ENCODE assay signal across 10 cellular contexts in the genomic region with DNA sequence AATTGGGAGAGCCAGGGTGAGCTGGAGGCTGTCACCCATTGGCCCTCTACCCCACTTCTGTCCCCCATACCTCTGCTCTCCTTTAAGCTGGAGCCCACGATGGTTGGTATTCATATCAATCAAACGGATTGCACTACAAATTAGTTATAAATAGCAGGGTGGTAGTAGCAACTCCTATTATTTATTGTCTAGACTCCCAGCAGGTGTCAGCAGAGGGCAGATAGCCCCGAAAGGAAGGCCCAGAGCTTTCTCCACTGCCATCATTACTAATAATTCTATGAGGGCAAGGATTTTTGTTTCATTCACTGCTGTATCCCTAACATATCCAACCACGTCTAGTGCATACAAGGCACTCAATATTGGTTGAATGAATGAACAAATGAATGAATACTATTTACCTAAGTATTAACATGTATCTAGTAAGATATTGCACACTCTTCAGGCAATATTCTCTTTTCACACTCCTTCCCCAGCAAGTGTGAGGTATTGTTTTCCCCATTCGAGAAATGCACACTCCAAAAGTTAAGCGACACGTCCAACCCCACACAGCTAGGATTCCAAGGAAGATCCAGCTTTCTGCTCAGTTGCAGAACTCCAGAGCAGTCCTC. TPM values are rescaled to one million over a fixed set of nuclear protein-coding genes. Genes with fewer than 3 reads are reported as not detected.
DNase-seq lines count a peak whose midpoint lies in the region; ATAC-seq, FAIRE-seq and TF ChIP-seq lines count a peak whose summit lies in the region.
"Had no signal": no experiment of that assay in that cellular context is flagged by ENCODE, and none has a peak within 500 bp of the region (broad histone marks: within the 10 kb centered on the region; RNA-seq: fewer than 3 reads in every experiment).

No MANE protein-coding gene starts in this region.

- no peak overlapping the region for H3K27ac Mint-ChIP-seq in activated CD4-positive, alpha-beta T cell treated with anti-CD3 and anti-CD28 coated beads, Interleukin-2, amount 10 ng/mL, durations not matched to agents 7 days and 5 days
- H3K27ac Mint-ChIP-seq: memory B cell had no signal

- TF ChIP-seq CTCF in DND-41 (IDR thresholded peaks at IDR 0.05; ENCODE audit: borderline replicate concordance, extremely low read depth, low read length, poor library complexity, severe bottlenecking) (peak; percentile 64), heart right ventricle (IDR thresholded peaks at IDR 0.05) (peak; percentile 19 to 70 (median 58)), thyroid gland (IDR thresholded peaks at IDR 0.05) (peak in 5 of 6 experiments; percentile 16 to 86 (median 76))

- H3K79me2 ChIP-seq in DND-41 (ENCODE audit: insufficient read depth, low read length): no peaks in the 10 kb centered on the region

- no peaks in the 10 kb centered on the region for H3K9me3 ChIP-seq in DND-41 (ENCODE audit: insufficient read depth, low read length, severe bottlenecking)
- no peaks in the 10 kb centered on the region for H3K9me3 ChIP-seq in heart right ventricle
- H3K9me3 ChIP-seq in thyroid gland: no peaks in the 10 kb centered on the region

- H3K4me1 Mint-ChIP-seq in activated CD4-positive, alpha-beta T cell treated with anti-CD3 and anti-CD28 coated beads, Interleukin-2, amount 10 ng/mL, durations not matched to agents 7 days and 5 days: peaks cover 11% of the 10 kb centered on the region

- H3K4me3 ChIP-seq in DND-41 (ENCODE audit: low read depth in 1 of 2, low read length in 2 of 2) (no peak overlapping the region), heart right ventricle (no peak overlapping the region), thyroid gland (replicated peaks in 1 of 3) (no peak overlapping the region)

- FAIRE-seq in HTR-8/SVneo (lab: Jason Lieb, UNC): no peak

- CTCF ChIA-PET in activated CD4-positive, alpha-beta T cell treated with anti-CD3 and anti-CD28 coated beads, Interleukin-2, amount 10 ng/mL, durations not matched to agents 7 days and 5 days (lab: Charles Lee): interaction anchor here (1.0 to 1.2 kb wide), 2 partner anchors 38 to 41 kb away, joined by 3 to 4 read pairs; no protein-coding TSS in a partner anchor

- H3K4me3 Mint-ChIP-seq in activated CD4-positive, alpha-beta T cell treated with anti-CD3 and anti-CD28 coated beads, Interleukin-2, amount 10 ng/mL, durations not matched to agents 7 days and 5 days: no peak overlapping the region
- H3K4me3 Mint-ChIP-seq: memory B cell had no signal

- no peak overlapping the region for H3K4me2 ChIP-seq in DND-41 (ENCODE audit: insufficient read depth, low read length)

- peaks cover 3% of the 10 kb centered on the region; the same call in 1 of the 2 replicates for H4K20me1 ChIP-seq in DND-41 (ENCODE audit: insufficient read depth, low read length)

- no peak for TF ChIP-seq POLR2A in thyroid gland (IDR thresholded peaks at IDR 0.05)

- intact Hi-C loops in heart right ventricle (cut with DNase I) (loop anchor here in 3 of 10 donors (1.0 to 10.0 kb wide), 5 partner anchors 34 to 592 kb away; no protein-coding TSS in a partner anchor), thyroid gland (cut with DNase I) (no loop called here)

- H2AFZ ChIP-seq in DND-41 (ENCODE audit: low read depth, low read length): no peak overlapping the region

- WGBS in heart right ventricle, 2 donors: 46 to 49% methylated on average over 7 of the region's 7 CpGs
- WGBS in thyroid gland, 2 donors: 43 to 56% methylated on average over 7 of the region's 7 CpGs

- peaks cover 22% of the 10 kb centered on the region for H3K4me1 ChIP-seq in DND-41 (ENCODE audit: insufficient read depth, low read length)
- peaks cover 2 to 28% (median 8%) of the 10 kb centered on the region in 9 donors for H3K4me1 ChIP-seq in heart right ventricle
- H3K4me1 ChIP-seq in thyroid gland: peaks cover 7 to 9% of the 10 kb centered on the region in 2 donors

- no peaks in the 10 kb centered on the region for H3K36me3 ChIP-seq in DND-41 (ENCODE audit: insufficient read depth, low read length)
- H3K36me3 ChIP-seq in heart right ventricle: no peaks in the 10 kb centered on the region
- no peaks in the 10 kb centered on the region for H3K36me3 ChIP-seq in thyroid gland

- no peaks in the 10 kb centered on the region for H3K36me3 Mint-ChIP-seq in activated CD4-positive, alpha-beta T cell treated with anti-CD3 and anti-CD28 coated beads, Interleukin-2, amount 10 ng/mL, durations not matched to agents 7 days and 5 days (ENCODE audit: low read depth)

- POLR2A ChIA-PET in activated CD4-positive, alpha-beta T cell treated with anti-CD3 and anti-CD28 coated beads, Interleukin-2, amount 10 ng/mL, durations not matched to agents 7 days and 5 days (lab: Charles Lee): no interaction called here

- H3K27ac ChIP-seq in DND-41 (ENCODE audit: low read length) (no peak overlapping the region), heart right ventricle (no peak overlapping the region), thyroid gland (no peak overlapping the region)

- no peaks in the 10 kb centered on the region for H3K27me3 ChIP-seq in DND-41 (ENCODE audit: insufficient read depth, low read length, poor library complexity)
- peaks cover 0 to 10% (median 0%) of the 10 kb centered on the region in 7 donors for H3K27me3 ChIP-seq in heart right ventricle
- no peaks in the 10 kb centered on the region for H3K27me3 ChIP-seq in thyroid gland

- H3K9me3 Mint-ChIP-seq in activated CD4-positive, alpha-beta T cell treated with anti-CD3 and anti-CD28 coated beads, Interleukin-2, amount 10 ng/mL, durations not matched to agents 7 days and 5 days: no peaks in the 10 kb centered on the region
- H3K9me3 Mint-ChIP-seq: memory B cell had no signal

- H3K27me3 Mint-ChIP-seq in activated CD4-positive, alpha-beta T cell treated with anti-CD3 and anti-CD28 coated beads, Interleukin-2, amount 10 ng/mL, durations not matched to agents 7 days and 5 days: peaks cover 4% of the 10 kb centered on the region

- H3K9ac ChIP-seq in DND-41 (ENCODE audit: low read depth, low read length): no peak overlapping the region

- DNase-seq in DND-41 (peak; percentile 37), HTR-8/SVneo (ENCODE audit: insufficient read length, low spot score) (peak; percentile 65), heart right ventricle (peak in 1 of 2 donors; percentile 44), thyroid gland (peak; percentile 51 to 70), SHP77 (lab: John Stamatoyannopoulos, UW) (no peak)
- peak; percentile 45 for DNase-seq in activated CD4-positive, alpha-beta T cell treated with anti-CD3 and anti-CD28 coated beads, Interleukin-2, amount 10 ng/mL, durations not matched to agents 7 days and 5 days

- ATAC-seq in DND-41 (ENCODE audit: insufficient read depth, low read depth) (no peak), heart right ventricle (peak in 2 of 8 donors; percentile 37 to 50), GM21529 (IDR thresholded peaks at IDR 0.05; ENCODE audit: unreplicated experiment) (no peak), esophagus mucosa (no peak)

RNA-seq across cellular contexts. Expression of gene C17orf50, which starts 6.3 kb away (rescaled TPM):
- not detected for total RNA-seq in activated CD4-positive, alpha-beta T cell treated with anti-CD3 and anti-CD28 coated beads, Interleukin-2, amount 10 ng/mL, durations not matched to agents 7 days and 5 days
- total RNA-seq in heart right ventricle (not detected), thyroid gland (under 1 TPM in 1 of 4 donors, not detected in 3; 0.40 TPM), esophagus mucosa (not detected)
- polyA plus RNA-seq in heart right ventricle: not detected
- total RNA-seq: T-helper 1 cell treated with Interleukin-12 subunit alpha and Interleukin-12 subunit beta and Interleukin-4 antibody, amounts not matched to agents 30 ng/mL and 1 ng/mL, for 36 hours had no signal

RNA-seq across cellular contexts. Expression of gene GAS2L2, which starts 14.0 kb away (rescaled TPM):
- not detected for total RNA-seq in activated CD4-positive, alpha-beta T cell treated with anti-CD3 and anti-CD28 coated beads, Interleukin-2, amount 10 ng/mL, durations not matched to agents 7 days and 5 days
- under 1 TPM in 6 of 10 donors, not detected in 4; 0.09 to 0.89 (median 0.14) TPM for total RNA-seq in heart right ventricle
- under 1 TPM; 0.03 to 0.15 TPM for polyA plus RNA-seq in heart right ventricle
- total RNA-seq in thyroid gland: not detected
- total RNA-seq in esophagus mucosa: not detected
- total RNA-seq: T-helper 1 cell treated with Interleukin-12 subunit alpha and Interleukin-12 subunit beta and Interleukin-4 antibody, amounts not matched to agents 30 ng/mL and 1 ng/mL, for 36 hours had no signal

RNA-seq across cellular contexts. Expression of gene MMP28, which starts 28.4 kb away (rescaled TPM):
- total RNA-seq in activated CD4-positive, alpha-beta T cell treated with anti-CD3 and anti-CD28 coated beads, Interleukin-2, amount 10 ng/mL, durations not matched to agents 7 days and 5 days: not detected
- total RNA-seq in heart right ventricle (1 to 10 TPM; 1.4 to 3.4 (median 1.9) TPM), thyroid gland (10 to 100 TPM; 12.4 to 48.0 (median 28.6) TPM), esophagus mucosa (14.5 TPM)
- polyA plus RNA-seq in heart right ventricle: 1 to 10 TPM; 5.4 to 7.4 TPM
- total RNA-seq: T-helper 1 cell treated with Interleukin-12 subunit alpha and Interleukin-12 subunit beta and Interleukin-4 antibody, amounts not matched to agents 30 ng/mL and 1 ng/mL, for 36 hours had no signal

RNA-seq across cellular contexts. Expression of gene RASL10B, which starts 35.6 kb away (rescaled TPM):
- under 1 TPM; 0.15 to 0.37 TPM for total RNA-seq in activated CD4-positive, alpha-beta T cell treated with anti-CD3 and anti-CD28 coated beads, Interleukin-2, amount 10 ng/mL, durations not matched to agents 7 days and 5 days
- total RNA-seq in heart right ventricle (10 to 100 TPM in 9 of 10 donors, 1 to 10 TPM in 1; 9.0 to 26.2 (median 11.9) TPM), thyroid gland (10 to 100 TPM in 1 of 4 donors, 1 to 10 TPM in 2, under 1 TPM in 1; 0.94 to 14.5 (median 3.5) TPM), esophagus mucosa (0.32 TPM)
- polyA plus RNA-seq in heart right ventricle: 1 to 10 TPM; 3.9 to 6.9 TPM

RNA-seq across cellular contexts. Expression of gene TAF15, which starts 42.3 kb away (rescaled TPM):
- total RNA-seq in activated CD4-positive, alpha-beta T cell treated with anti-CD3 and anti-CD28 coated beads, Interleukin-2, amount 10 ng/mL, durations not matched to agents 7 days and 5 days: 100 to 1,000 TPM; 274 to 311 TPM
- total RNA-seq in heart right ventricle: 100 to 1,000 TPM; 102 to 158 (median 135) TPM
- 10 to 100 TPM; 56.1 to 72.2 TPM for polyA plus RNA-seq in heart right ventricle
- 10 to 100 TPM; 55.9 to 79.8 (median 65.4) TPM for total RNA-seq in thyroid gland
- total RNA-seq in esophagus mucosa: 156 TPM

Comparison
In these comparisons a context has a peak if more than half of its experiments do, and no peak if none do; other contexts are left out.
1. DNase-seq: peak in DND-41 (single experiment), HTR-8/SVneo (single experiment), activated CD4-positive, alpha-beta T cell treated with anti-CD3 and anti-CD28 coated beads, Interleukin-2, amount 10 ng/mL, durations not matched to agents 7 days and 5 days (single experiment) and thyroid gland (2 of 2); none in SHP77 (0 of 2).
2. Peak in every context shown above with its lines, with median percentiles within 50 percentile points of each other: CTCF ChIP-seq.